Comparison of ENCODE assay signal across 28 cellular contexts in the genomic region with DNA sequence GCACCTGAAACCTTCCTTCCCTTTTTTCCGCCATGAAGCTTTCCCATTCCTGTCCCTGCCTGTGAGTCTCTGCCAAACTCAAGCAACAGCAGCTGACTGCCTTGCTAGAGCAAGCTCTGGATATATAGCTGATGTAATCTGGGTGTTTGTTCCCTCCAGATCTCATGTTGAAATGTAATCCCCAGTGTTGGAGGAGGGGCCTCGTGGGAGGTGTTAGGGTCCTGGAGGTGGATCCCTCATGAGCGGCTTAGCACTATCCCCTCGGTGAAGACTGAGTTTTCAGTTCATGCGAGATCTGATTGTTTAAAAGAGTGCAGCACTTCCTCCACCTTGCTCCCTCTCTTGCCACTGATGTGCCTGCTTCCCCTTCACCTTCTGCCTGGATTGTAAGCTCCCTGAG.
"Had no signal": no experiment of that assay in that cellular context is flagged by ENCODE, and none has a peak within 500 bp of the region (broad histone marks: within the 10 kb centered on the region; RNA-seq: fewer than 3 reads in every experiment).

No MANE protein-coding gene starts in this region.

- DNase-seq: hypothalamus; immature natural killer cell; kidney; left colon; left ventricle myocardium inferior; naive thymus-derived CD8-positive, alpha-beta T cell; nucleus accumbens; pancreas; posterior cingulate gyrus; retina; right cardiac atrium; stimulated activated CD4-positive, alpha-beta T cell treated with anti-CD3 and anti-CD28 coated beads, Interleukin-12 subunit alpha, Interleukin-12 subunit beta, amount 100 ng/mL, for 4 hours; stimulated activated CD4-positive, alpha-beta T cell treated with anti-CD3 and anti-CD28 coated beads, Interleukin-4, amount 100 ng/mL, for 24 hours; stimulated activated naive CD4-positive, alpha-beta T cell; tibial artery; trophoblast cell; upper lobe of right lung had no signal

- H3K4me3 Mint-ChIP-seq: immature natural killer cell; naive thymus-derived CD8-positive, alpha-beta T cell; nephron; stimulated activated effector memory CD8-positive, alpha-beta T cell treated with anti-CD3 and anti-CD28 coated beads, Interleukin-12 subunit alpha, Interleukin-12 subunit beta, amount 100 ng/mL, for 72 hours; stimulated activated naive CD8-positive, alpha-beta T cell treated with anti-CD3 and anti-CD28 coated beads, Interleukin-15, Interleukin-2, amounts not matched to agents 100 ng/mL and 50 ng/mL, for 24 hours had no signal

- H3K9me3 ChIP-seq: left ventricle myocardium inferior, pancreas, prostate gland, suprapubic skin, thoracic aorta, tibial artery, upper lobe of right lung had no signal

- H3K9me3 Mint-ChIP-seq: naive thymus-derived CD8-positive, alpha-beta T cell had no signal

- H3K27me3 Mint-ChIP-seq: stimulated activated naive CD8-positive, alpha-beta T cell treated with anti-CD3 and anti-CD28 coated beads, Interleukin-15, Interleukin-2, amounts not matched to agents 100 ng/mL and 50 ng/mL, for 24 hours had no signal

- H3K27ac Mint-ChIP-seq: immature natural killer cell; naive thymus-derived CD8-positive, alpha-beta T cell; nephron; stimulated activated effector memory CD8-positive, alpha-beta T cell treated with anti-CD3 and anti-CD28 coated beads, Interleukin-12 subunit alpha, Interleukin-12 subunit beta, amount 100 ng/mL, for 72 hours; stimulated activated naive CD8-positive, alpha-beta T cell treated with anti-CD3 and anti-CD28 coated beads, Interleukin-15, Interleukin-2, amounts not matched to agents 100 ng/mL and 50 ng/mL, for 24 hours had no signal

- H3K27me3 ChIP-seq: pancreas, suprapubic skin, tibial artery, upper lobe of right lung had no signal

- H3K27ac ChIP-seq: left ventricle myocardium inferior, pancreas, prostate gland, suprapubic skin, thoracic aorta, tibial artery, upper lobe of right lung had no signal

- H3K4me1 ChIP-seq: left ventricle myocardium inferior, pancreas, prostate gland, suprapubic skin, tibial artery, upper lobe of right lung had no signal

- H3K36me3 Mint-ChIP-seq: immature natural killer cell; naive thymus-derived CD8-positive, alpha-beta T cell; stimulated activated effector memory CD8-positive, alpha-beta T cell treated with anti-CD3 and anti-CD28 coated beads, Interleukin-12 subunit alpha, Interleukin-12 subunit beta, amount 100 ng/mL, for 72 hours had no signal

- H3K4me1 Mint-ChIP-seq: immature natural killer cell; naive thymus-derived CD8-positive, alpha-beta T cell; stimulated activated effector memory CD8-positive, alpha-beta T cell treated with anti-CD3 and anti-CD28 coated beads, Interleukin-12 subunit alpha, Interleukin-12 subunit beta, amount 100 ng/mL, for 72 hours had no signal

- H3K4me3 ChIP-seq: left ventricle myocardium inferior, lung, pancreas, prostate gland, skin epidermis, suprapubic skin, thoracic aorta, tibial artery, upper lobe of right lung had no signal

- FAIRE-seq: islet of Langerhans, kidney, pancreas, urothelium cell line had no signal

- H3K36me3 ChIP-seq: left ventricle myocardium inferior, pancreas, prostate gland, suprapubic skin, thoracic aorta, tibial artery, upper lobe of right lung had no signal

- ATAC-seq: left colon; naive thymus-derived CD8-positive, alpha-beta T cell; pancreas; right cardiac atrium; sciatic nerve; stimulated activated effector memory CD8-positive, alpha-beta T cell treated with anti-CD3 and anti-CD28 coated beads, Interleukin-12 subunit alpha, Interleukin-12 subunit beta, amount 100 ng/mL, for 72 hours; upper lobe of right lung had no signal
